ENCODE assay signal across 1 cellular context in the genomic region with DNA sequence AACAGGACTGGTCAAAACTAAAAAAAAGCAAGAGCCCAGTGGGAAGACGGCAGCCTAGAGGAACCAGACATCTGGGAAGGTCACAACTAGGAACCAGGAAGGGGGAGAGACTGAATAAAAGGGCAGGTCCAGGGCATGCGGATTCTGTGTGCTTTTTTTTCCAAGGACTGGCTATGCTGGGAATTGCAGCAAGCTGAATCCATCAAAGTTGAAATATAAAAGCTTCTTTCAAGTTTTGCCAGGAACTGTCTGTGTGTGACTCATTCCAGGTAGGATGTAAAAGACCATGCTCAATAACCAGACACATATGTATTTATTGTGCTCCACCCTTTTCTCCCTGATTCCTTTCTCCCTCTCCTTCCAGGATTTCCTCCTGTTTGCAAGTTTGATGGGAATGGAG.
TF ChIP-seq lines count a peak whose summit lies in the region.

No MANE protein-coding gene starts in this region.

TF ChIP-seq in IMR-90, 13 proteins besides CTCF, POLR2A, EP300 and RAD21 (continued from another document):
- TF ChIP-seq CHD1 (IDR thresholded peaks at IDR 0.05; ENCODE audit: low read depth, low read length): no peak
- no peak for TF ChIP-seq SMC3 (IDR thresholded peaks at IDR 0.05; ENCODE audit: low read depth, low read length)
- TF ChIP-seq BHLHE40 (IDR thresholded peaks at IDR 0.05; ENCODE audit: low read depth, low read length): no peak
- TF ChIP-seq FOS (IDR thresholded peaks at IDR 0.05; ENCODE audit: low read depth, low read length): no peak
- TF ChIP-seq, protein P1, sequence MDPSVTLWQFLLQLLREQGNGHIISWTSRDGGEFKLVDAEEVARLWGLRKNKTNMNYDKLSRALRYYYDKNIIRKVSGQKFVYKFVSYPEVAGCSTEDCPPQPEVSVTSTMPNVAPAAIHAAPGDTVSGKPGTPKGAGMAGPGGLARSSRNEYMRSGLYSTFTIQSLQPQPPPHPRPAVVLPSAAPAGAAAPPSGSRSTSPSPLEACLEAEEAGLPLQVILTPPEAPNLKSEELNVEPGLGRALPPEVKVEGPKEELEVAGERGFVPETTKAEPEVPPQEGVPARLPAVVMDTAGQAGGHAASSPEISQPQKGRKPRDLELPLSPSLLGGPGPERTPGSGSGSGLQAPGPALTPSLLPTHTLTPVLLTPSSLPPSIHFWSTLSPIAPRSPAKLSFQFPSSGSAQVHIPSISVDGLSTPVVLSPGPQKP (IDR thresholded peaks at IDR 0.05; ENCODE audit: borderline replicate concordance, low read depth, low read length): no peak
- TF ChIP-seq NFE2L2 (IDR thresholded peaks at IDR 0.05; ENCODE audit: low read depth, low read length): no peak
- no peak for TF ChIP-seq RFX5 (IDR thresholded peaks at IDR 0.05; ENCODE audit: low read depth, low read length)
- TF ChIP-seq CEBPB (IDR thresholded peaks at IDR 0.05; ENCODE audit: low read depth, low read length): no peak
- no peak for TF ChIP-seq MAZ (IDR thresholded peaks at IDR 0.05; ENCODE audit: borderline replicate concordance, low read depth, low read length)
